Comparison of ENCODE assay signal across 28 cellular contexts in genomic region chr7:149789101-149789500, GRCh38. TPM values are rescaled to one million over a fixed set of nuclear protein-coding genes. Genes with fewer than 3 reads are reported as not detected.
A peak's percentile ranks its signal among the peaks of the same experiment; 100 is the strongest.
DNase-seq lines count a peak whose midpoint lies in the region; ATAC-seq, FAIRE-seq and TF ChIP-seq lines count a peak whose summit lies in the region.
"Had no signal": no experiment of that assay in that cellular context is flagged by ENCODE, and none has a peak within 500 bp of the region (broad histone marks: within the 10 kb centered on the region; RNA-seq: fewer than 3 reads in every experiment).

No MANE protein-coding gene starts in this region.

- 20% methylated on average over 19 of the region's 19 CpGs for WGBS in SK-N-SH (ENCODE audit: low lambda C conversion rate)
- WGBS in HepG2 (ENCODE audit: low lambda C conversion rate) = 69% methylated on average over 5 of the region's 19 CpGs
- no CpG with 5 or more reads among the region's 19 CpGs for WGBS in right lobe of liver (ENCODE audit: insufficient coverage, low coverage, low lambda C conversion rate, missing lambda C conversion rate)
- 73% methylated on average over 19 of the region's 19 CpGs; no CpG with 5 or more reads in 1 of the 2 experiments for WGBS in H1 (ENCODE audit: extremely low coverage in 1 of 2, insufficient coverage in 1 of 2, insufficient read length in 1 of 2, insufficient replicate concordance in 2 of 2, low coverage in 1 of 2, low lambda C conversion rate in 2 of 2, missing lambda C conversion rate in 1 of 2), 2 experiments

- H2BK15ac ChIP-seq in H1 (ENCODE audit: low read length) = no peak overlapping the region

- H3K4me1 ChIP-seq in SK-N-SH (ENCODE audit: control insufficient read depth in 1 of 2, insufficient read depth in 2 of 2, low read depth in 1 of 2, low read length in 1 of 2) (peaks cover 0 to 29% of the 10 kb centered on the region in 2 experiments; a peak in 1 of 4 replicates), HepG2 (ENCODE audit: insufficient read depth, low read length) (peaks cover 17% of the 10 kb centered on the region), right lobe of liver (peaks cover 0 to 19% (median 7%) of the 10 kb centered on the region in 4 donors), H1 (replicated peaks in 1 of 4; ENCODE audit: control insufficient read depth in 3 of 4, insufficient read depth in 4 of 4, low read length in 3 of 4) (peaks cover 0 to 4% (median 2%) of the 10 kb centered on the region in 4 experiments; a peak in 5 of 7 replicates)
- H3K4me1 ChIP-seq: BE2C had no signal

- H4K5ac ChIP-seq in H1 (ENCODE audit: insufficient read length, low read depth, low read length) = no peak overlapping the region

- peaks cover 44% of the 10 kb centered on the region for H3K27me3 ChIP-seq in SK-N-SH (ENCODE audit: insufficient read depth)
- H3K27me3 ChIP-seq in HepG2 (ENCODE audit: control insufficient read depth in 1 of 2, insufficient read depth in 2 of 2, low read length in 2 of 2) = peaks cover 1 to 3% of the 10 kb centered on the region in 2 experiments; a peak in 1 of 5 replicates
- no peaks in the 10 kb centered on the region for H3K27me3 ChIP-seq in right lobe of liver
- H3K27me3 ChIP-seq in H1 (replicated peaks in 1 of 4; ENCODE audit: control insufficient read depth in 3 of 4, extremely low read depth in 1 of 4, insufficient read depth in 3 of 4, low read length in 3 of 4) = peaks cover 8 to 44% (median 35%) of the 10 kb centered on the region in 4 experiments
- H3K27me3 ChIP-seq: BE2C, BLaER1 had no signal

- FAIRE-seq in HepG2 (lab: Jason Lieb, UNC) (no peak), H1 (lab: Jason Lieb, UNC) (no peak), frontal cortex (lab: Jason Lieb, UNC) (no peak)
- FAIRE-seq: A549, GM12878, GM12892, GM18507 had no signal

- intact Hi-C loops in HepG2 (cut with micrococcal nuclease; ENCODE audit: unreplicated experiment) (no loop called here), right lobe of liver (cut with DNase I) (no loop called here)

- H3K9me2 ChIP-seq in SK-N-SH = no peaks in the 10 kb centered on the region

- no peak overlapping the region for H3K14ac ChIP-seq in H1 (ENCODE audit: insufficient read length)

- CTCF ChIA-PET in SK-N-SH (lab: Yijun Ruan, JAX) = interaction anchor here (0.7 to 16.9 kb wide), 16 partner anchors 12 to 76 kb away, joined by 3 to 189 read pairs (median 5); partner anchors contain the start of gene ZNF467
- CTCF ChIA-PET in HepG2 (lab: Yijun Ruan, JAX; ENCODE audit: low intra/inter-chr PET ratio, low total read pairs) = no interaction called here
- CTCF ChIA-PET in H1 (lab: Charles Lee; ENCODE audit: partially characterized antibody) = interaction anchor here (0.8 to 11.8 kb wide), 18 partner anchors 12 to 285 kb away, joined by 3 to 120 read pairs (median 5); partner anchors contain the start of gene ZNF467

- no peak overlapping the region for H3K4ac ChIP-seq in H1 (replicated peaks; ENCODE audit: insufficient read length, low read depth, low read length)

- no peaks in the 10 kb centered on the region for H3K9me3 Mint-ChIP-seq in effector memory CD8-positive, alpha-beta T cell
- H3K9me3 Mint-ChIP-seq: CD4-positive, alpha-beta memory T cell; CD8-positive, alpha-beta memory T cell had no signal

- H3K79me2 ChIP-seq in SK-N-SH (ENCODE audit: insufficient read depth) (no peaks in the 10 kb centered on the region), HepG2 (ENCODE audit: insufficient read depth, low read length) (no peaks in the 10 kb centered on the region), H1 (ENCODE audit: control insufficient read depth in 1 of 2, insufficient read depth in 2 of 2, low read length in 2 of 2) (no peaks in the 10 kb centered on the region)

- H3K23me2 ChIP-seq in H1 (ENCODE audit: low read depth, low read length) = peaks cover 2% of the 10 kb centered on the region; the same call in 1 of the 2 replicates

- H3K27ac Mint-ChIP-seq in effector memory CD8-positive, alpha-beta T cell = no peak overlapping the region
- H3K27ac Mint-ChIP-seq: CD14-positive monocyte; CD4-positive, CD25-positive, alpha-beta regulatory T cell had no signal

- H2BK12ac ChIP-seq in H1 (ENCODE audit: low read depth, low read length) = no peak overlapping the region; the same call in 1 of the 2 replicates

- TF ChIP-seq RAD21 in SK-N-SH (IDR thresholded peaks at IDR 0.05; ENCODE audit: low read length) = no peak
- TF ChIP-seq RAD21 in HepG2 (CRISPR knock-in tag; IDR thresholded peaks at IDR 0.05) = no peak
- no peak for TF ChIP-seq RAD21 in H1 (IDR thresholded peaks at IDR 0.05 in 1 of 2, conservative IDR thresholded peaks at IDR 0.05 in 1 of 2; ENCODE audit: low read depth in 2 of 2, low read length in 2 of 2)

- TF ChIP-seq CTCF in SK-N-SH (IDR thresholded peaks at IDR 0.05) (no peak), HepG2 (CRISPR knock-in tag; IDR thresholded peaks at IDR 0.05) (no peak), right lobe of liver (IDR thresholded peaks at IDR 0.05) (no peak), H1 (IDR thresholded peaks at IDR 0.05; ENCODE audit: control extremely low read depth in 1 of 3, insufficient read depth in 1 of 3, low read depth in 1 of 3, low read length in 3 of 3) (no peak)

- H2BK120ac ChIP-seq in H1 (replicated peaks; ENCODE audit: low read depth, low read length) = no peak overlapping the region

- H4K20me1 ChIP-seq in SK-N-SH (ENCODE audit: insufficient read depth) = no peaks in the 10 kb centered on the region
- H4K20me1 ChIP-seq in HepG2 (ENCODE audit: insufficient read depth, low read length) = no peaks in the 10 kb centered on the region
- H4K20me1 ChIP-seq in H1 (replicated peaks in 1 of 2; ENCODE audit: control insufficient read depth in 1 of 2, insufficient read depth in 2 of 2, low read length in 2 of 2) = peaks cover 0 to 2% of the 10 kb centered on the region in 2 experiments
- H4K20me1 ChIP-seq: BLaER1 had no signal

- H2BK5ac ChIP-seq in H1 (ENCODE audit: low read depth, low read length) = no peak overlapping the region

- no peak overlapping the region for H2BK20ac ChIP-seq in H1 (ENCODE audit: low read length)

- H3K9me3 ChIP-seq in SK-N-SH (no peaks in the 10 kb centered on the region), HepG2 (ENCODE audit: low read length) (no peaks in the 10 kb centered on the region), right lobe of liver (no peaks in the 10 kb centered on the region), H1 (ENCODE audit: insufficient read depth in 2 of 2, low read depth in 1 of 2, low read length in 1 of 2) (no peaks in the 10 kb centered on the region)
- H3K9me3 ChIP-seq: A549, BE2C, BLaER1 had no signal

- ATAC-seq in SK-N-SH treated with all-trans-retinoic acid at 6 μM for 48 hours = peak; percentile 3; the same call in 1 of the 3 replicates
- ATAC-seq in HepG2 = peak; percentile 16
- no peak for ATAC-seq in right lobe of liver
- no peak for ATAC-seq in effector memory CD8-positive, alpha-beta T cell (replicated peaks)
- ATAC-seq: A549, GM12878 had no signal

- H3K9ac ChIP-seq in SK-N-SH (no peak overlapping the region), HepG2 (ENCODE audit: insufficient read depth, low read depth, low read length) (no peak overlapping the region), H1 (replicated peaks in 1 of 4; ENCODE audit: extremely low read depth in 1 of 4, low read depth in 3 of 4, low read length in 3 of 4) (no peak overlapping the region)
- H3K9ac ChIP-seq: BLaER1 had no signal

- 0 out of 2 replicates have a peak overlapping the region, but pooled peaks have one; percentile 41 for H2AK5ac ChIP-seq in H1 (ENCODE audit: low read depth, low read length)

- no peak overlapping the region for H4K91ac ChIP-seq in H1 (replicated peaks; ENCODE audit: insufficient read length, low read length)

- no peaks in the 10 kb centered on the region for H3K4me1 Mint-ChIP-seq in effector memory CD8-positive, alpha-beta T cell (ENCODE audit: low read depth in 2 of 2)
- H3K4me1 Mint-ChIP-seq: CD8-positive, alpha-beta memory T cell had no signal

- H3K4me2 ChIP-seq in SK-N-SH (no peak overlapping the region), HepG2 (ENCODE audit: low read depth, low read length) (peak overlapping the region; percentile 73), H1 (ENCODE audit: insufficient read depth in 1 of 2, low read depth in 2 of 2, low read length in 2 of 2) (no peak overlapping the region)
- H3K4me2 ChIP-seq: BLaER1 had no signal

- H3K4me3 ChIP-seq in SK-N-SH (ENCODE audit: low read depth in 2 of 2, low read length in 1 of 2) (no peak overlapping the region; a peak in 1 of 4 replicates), HepG2 (replicated peaks in 1 of 3; ENCODE audit: insufficient read depth in 1 of 3, low read depth in 2 of 3, low read length in 3 of 3) (peak overlapping the region in 1 of 3 experiments; percentile 56; a peak in 2 of 6 replicates), right lobe of liver (no peak overlapping the region), H1 (ENCODE audit: extremely low read depth in 1 of 4, insufficient read depth in 2 of 4, low read depth in 3 of 4, low read length in 4 of 4) (no peak overlapping the region)
- H3K4me3 ChIP-seq: A549, BLaER1, GM12878 had no signal

- POLR2A ChIA-PET in SK-N-SH (lab: Yijun Ruan, JAX) (interaction anchor here (1.4 kb wide), 1 partner anchor 17 kb away, joined by 3 read pairs; no protein-coding TSS in a partner anchor), HepG2 (lab: Yijun Ruan, JAX) (no interaction called here), H1 (lab: Charles Lee; ENCODE audit: partially characterized antibody) (interaction anchor here (1.9 kb wide), 1 partner anchor 17 kb away, joined by 6 read pairs; no protein-coding TSS in a partner anchor)

- H3K4me3 Mint-ChIP-seq in effector memory CD8-positive, alpha-beta T cell = no peak overlapping the region

- H3K18ac ChIP-seq in H1 (ENCODE audit: extremely low read depth, low read length) = no peak overlapping the region

- no TSS peak for BruUV-seq in HepG2 (replicated peaks; lab: Mats Ljungman, UMichigan)

- TF ChIP-seq POLR2A in HepG2 (IDR thresholded peaks at IDR 0.05; ENCODE audit: insufficient read depth in 1 of 2, low read depth in 2 of 2, low read length in 2 of 2) = no peak
- no peak for TF ChIP-seq POLR2A in right lobe of liver (IDR thresholded peaks at IDR 0.05)
- no peak for TF ChIP-seq POLR2A in H1 (IDR thresholded peaks at IDR 0.05; ENCODE audit: control extremely low read depth in 1 of 2, low read depth in 2 of 2, low read length in 2 of 2)

- TF ChIP-seq EP300 in SK-N-SH (IDR thresholded peaks at IDR 0.05; ENCODE audit: borderline replicate concordance in 1 of 2, low read depth in 1 of 2, low read length in 1 of 2) (no peak), HepG2 (IDR thresholded peaks at IDR 0.05; ENCODE audit: low read depth in 2 of 2, low read length in 2 of 2) (no peak), HepG2 (CRISPR knock-in tag; IDR thresholded peaks at IDR 0.05; ENCODE audit: borderline replicate concordance) (no peak), H1 (IDR thresholded peaks at IDR 0.05; ENCODE audit: borderline replicate concordance in 1 of 2, low read depth in 2 of 2, low read length in 2 of 2) (no peak)

- H3K36me3 ChIP-seq in SK-N-SH (replicated peaks in 1 of 2; ENCODE audit: control insufficient read depth in 1 of 2, insufficient read depth in 2 of 2, low read length in 1 of 2) = no peaks in the 10 kb centered on the region
- no peaks in the 10 kb centered on the region for H3K36me3 ChIP-seq in HepG2 (replicated peaks in 1 of 2; ENCODE audit: control insufficient read depth in 1 of 2, insufficient read depth in 2 of 2, low read length in 2 of 2)
- H3K36me3 ChIP-seq in right lobe of liver = no peaks in the 10 kb centered on the region
- H3K36me3 ChIP-seq in H1 (ENCODE audit: control insufficient read depth in 2 of 4, insufficient read depth in 4 of 4, low read length in 3 of 4) = no peaks in the 10 kb centered on the region
- H3K36me3 ChIP-seq: BE2C, BLaER1 had no signal

- no peak overlapping the region for H3K23ac ChIP-seq in H1 (ENCODE audit: insufficient read length)

- H3K27me3 Mint-ChIP-seq in effector memory CD8-positive, alpha-beta T cell = peaks cover 28 to 57% of the 10 kb centered on the region in 2 donors

- no peak for DNase-seq in SK-N-SH
- DNase-seq in HepG2 (ENCODE audit: low spot score) = no peak
- no peak for DNase-seq in right lobe of liver
- DNase-seq in H1 (ENCODE audit: low read depth in 1 of 2, low spot score in 2 of 2) = no peak
- DNase-seq in effector memory CD8-positive, alpha-beta T cell = no peak
- no peak for DNase-seq in frontal cortex (ENCODE audit: low spot score in 2 of 2)
- DNase-seq: BE2C; C1 segment of cervical spinal cord; CD4-positive, alpha-beta memory T cell; CD4-positive, CD25-positive, alpha-beta regulatory T cell; CD8-positive, alpha-beta memory T cell; COR-L47; DMS 273 treated with DMSO at 0.1 percent for 48 hours; DMS153; DMS53; DMS79; DND-41; EL; GDM1 had no signal

- H3K36me3 Mint-ChIP-seq in effector memory CD8-positive, alpha-beta T cell (ENCODE audit: insufficient read depth) = no peaks in the 10 kb centered on the region
- H3K36me3 Mint-ChIP-seq: CD14-positive monocyte; CD4-positive, alpha-beta memory T cell; CD4-positive, CD25-positive, alpha-beta regulatory T cell; CD8-positive, alpha-beta memory T cell had no signal

- H2AFZ ChIP-seq in SK-N-SH (ENCODE audit: low read depth) (no peak overlapping the region), HepG2 (ENCODE audit: low read length) (no peak overlapping the region), H1 (ENCODE audit: low read length) (no peak overlapping the region)

- H4K8ac ChIP-seq in H1 (ENCODE audit: extremely low read depth, insufficient read depth, low read length) = peak overlapping the region; percentile 64; the same call in 1 of the 2 replicates

- no peak overlapping the region for H3K56ac ChIP-seq in H1 (replicated peaks; ENCODE audit: insufficient read length, low read depth, low read length)

- H3K79me1 ChIP-seq in H1 (ENCODE audit: low read depth, low read length) = no peaks in the 10 kb centered on the region

- in situ Hi-C loops in HepG2 (cut with HindIII; ENCODE audit: extremely low pct_ligation_motif_present, low pct_unique_long_range_greater_than_20kb) = no loop called here

- no peaks in the 10 kb centered on the region for H3F3A ChIP-seq in SK-N-SH (replicated peaks; ENCODE audit: insufficient read depth)

- H3K27ac ChIP-seq in SK-N-SH (ENCODE audit: low read depth in 2 of 2, low read length in 1 of 2) (no peak overlapping the region), HepG2 (ENCODE audit: extremely low read length, insufficient read depth, low read length) (no peak overlapping the region), right lobe of liver (no peak overlapping the region), H1 (ENCODE audit: low read depth, low read length) (no peak overlapping the region)
- H3K27ac ChIP-seq: 22Rv1, A549, BLaER1 had no signal

RNA-seq across cellular contexts. Expression of gene ZNF467, which starts 15.7 kb away (rescaled TPM):
- polyA plus RNA-seq in SK-N-SH (2012; rRNA removed) (2.6 and 4.1 TPM in 2 replicates), HepG2 (2011; rRNA removed) (0.03 TPM in 1 of 2 replicates, not detected in the other), H1 (2011; rRNA removed) (0.51 and 0.89 TPM in 2 replicates)
- polyA plus RNA-seq in SK-N-SH (2012; cell fraction: cytosol; rRNA removed) = 2.1 and 3.1 TPM in 2 replicates
- 10.0 and 12.6 TPM in 2 replicates for polyA plus RNA-seq in SK-N-SH (2012; cell fraction: nucleus; rRNA removed)
- total RNA-seq in HepG2 (2016; rRNA removed; fragmentation: Illumina TruSeq; extraction: Trizol) (not detected in 2 replicates), right lobe of liver (10 to 100 TPM in 1 of 6 experiments, 1 to 10 TPM in 5; 3.6 to 14.6 (median 5.8) TPM), frontal cortex (1.6 TPM)
- not detected in 2 replicates for total RNA-seq in HepG2 (2016; cell fraction: cytosol; rRNA removed; fragmentation: Illumina TruSeq; extraction: Trizol; ENCODE audit: low read depth)
- total RNA-seq in HepG2 (2016; cell fraction: insoluble cytoplasmic fraction; rRNA removed; fragmentation: Illumina TruSeq; extraction: Trizol) = not detected in 2 replicates
- not detected in 2 replicates for total RNA-seq in HepG2 (2016; cell fraction: membrane; rRNA removed; fragmentation: Illumina TruSeq; extraction: Trizol)
- total RNA-seq in HepG2 (2016; cell fraction: nucleus; rRNA removed; fragmentation: Illumina TruSeq; extraction: Trizol) = not detected in 2 replicates
- 0.01 and 0.04 TPM in 2 replicates for polyA plus RNA-seq in HepG2 (2011; cell fraction: cytosol; rRNA removed)
- polyA plus RNA-seq in HepG2 (2011; cell fraction: nucleus; rRNA removed) = 0.27 and 0.28 TPM in 2 replicates
- not detected in 2 replicates for polyA plus RNA-seq in HepG2 (2012)
- polyA plus RNA-seq in HepG2 (2016; cell fraction: cytosol; fragmentation: Illumina TruSeq; extraction: Trizol; ENCODE audit: low read depth) = 0.05 and 0.08 TPM in 2 replicates
- polyA plus RNA-seq in HepG2 (2016; cell fraction: insoluble cytoplasmic fraction; fragmentation: Illumina TruSeq; extraction: Trizol; ENCODE audit: low read depth) = not detected in 2 replicates
- not detected in 2 replicates for polyA plus RNA-seq in HepG2 (2016; cell fraction: membrane; fragmentation: Illumina TruSeq; extraction: Trizol; ENCODE audit: low read depth)
- not detected in 2 replicates for polyA plus RNA-seq in HepG2 (2016; cell fraction: nucleus; fragmentation: Illumina TruSeq; extraction: Trizol; ENCODE audit: insufficient read depth, low read depth)
- 0.06 TPM in 1 of 2 replicates, not detected in the other for polyA minus RNA-seq in HepG2 (2011; rRNA and poly(A)+ RNA removed; ENCODE audit: low replicate concordance)
- polyA minus RNA-seq in HepG2 (2011; cell fraction: cytosol; rRNA and poly(A)+ RNA removed) = not detected in 2 replicates
- polyA minus RNA-seq in HepG2 (2011; cell fraction: nucleus; rRNA and poly(A)+ RNA removed) = not detected in 2 replicates
- 0.40 and 0.50 TPM in 2 replicates for total RNA-seq in H1 (2021; fragmentation: NEBNext Ultra II Directional; extraction: Animal tissue kit (Norgen Biotek cat#: 25700))
- 0.44 TPM for polyA plus RNA-seq in H1 (2011; cell fraction: cytosol; rRNA removed)
- 1.7 TPM for polyA plus RNA-seq in H1 (2011; cell fraction: nucleus; rRNA removed)
- polyA plus RNA-seq in H1 (2012, experiment 1 of 2) = 0.36 to 0.89 TPM (median 0.75 TPM) in 4 replicates
- polyA plus RNA-seq in H1 (2012, experiment 2 of 2) = 0.35 TPM
- polyA plus RNA-seq in H1 (2013, experiment 1 of 2) = 0.20 TPM
- 0.13 TPM for polyA plus RNA-seq in H1 (2013, experiment 2 of 2)
- polyA minus RNA-seq in H1 (2011; rRNA and poly(A)+ RNA removed) = 0.05 and 0.13 TPM in 2 replicates
- polyA minus RNA-seq in H1 (2011; cell fraction: cytosol; rRNA and poly(A)+ RNA removed) = not detected
- 0.70 TPM for polyA minus RNA-seq in H1 (2011; cell fraction: nucleus; rRNA and poly(A)+ RNA removed)
- total RNA-seq: A172, GM12878 had no signal
- polyA plus RNA-seq: GM12878 had no signal

RNA-seq across cellular contexts. Expression of gene ZNF862, which starts 49.1 kb away (rescaled TPM):
- polyA plus RNA-seq in SK-N-SH (2012; rRNA removed) (17.3 and 24.3 TPM in 2 replicates), HepG2 (2011; rRNA removed) (2.0 and 2.8 TPM in 2 replicates), H1 (2011; rRNA removed) (1.8 and 2.8 TPM in 2 replicates)
- 5.9 and 9.1 TPM in 2 replicates for polyA plus RNA-seq in SK-N-SH (2012; cell fraction: cytosol; rRNA removed)
- polyA plus RNA-seq in SK-N-SH (2012; cell fraction: nucleus; rRNA removed) = 95.3 and 96.2 TPM in 2 replicates
- total RNA-seq in HepG2 (2016; rRNA removed; fragmentation: Illumina TruSeq; extraction: Trizol) (0.89 and 1.0 TPM in 2 replicates), right lobe of liver (10 to 100 TPM in 2 of 6 experiments, 1 to 10 TPM in 4; 2.5 to 11.3 (median 7.1) TPM), frontal cortex (5.7 TPM)
- total RNA-seq in HepG2 (2016; cell fraction: cytosol; rRNA removed; fragmentation: Illumina TruSeq; extraction: Trizol; ENCODE audit: low read depth) = 0.10 and 0.35 TPM in 2 replicates
- 0.67 and 0.80 TPM in 2 replicates for total RNA-seq in HepG2 (2016; cell fraction: insoluble cytoplasmic fraction; rRNA removed; fragmentation: Illumina TruSeq; extraction: Trizol)
- 0.46 and 0.55 TPM in 2 replicates for total RNA-seq in HepG2 (2016; cell fraction: membrane; rRNA removed; fragmentation: Illumina TruSeq; extraction: Trizol)
- 2.0 TPM in 2 replicates for total RNA-seq in HepG2 (2016; cell fraction: nucleus; rRNA removed; fragmentation: Illumina TruSeq; extraction: Trizol)
- polyA plus RNA-seq in HepG2 (2011; cell fraction: cytosol; rRNA removed) = 1.0 and 1.3 TPM in 2 replicates
- 7.1 and 8.7 TPM in 2 replicates for polyA plus RNA-seq in HepG2 (2011; cell fraction: nucleus; rRNA removed)
- polyA plus RNA-seq in HepG2 (2012) = 0.76 and 1.6 TPM in 2 replicates
- 0.25 and 0.28 TPM in 2 replicates for polyA plus RNA-seq in HepG2 (2016; cell fraction: cytosol; fragmentation: Illumina TruSeq; extraction: Trizol; ENCODE audit: low read depth)
- 0.27 and 0.70 TPM in 2 replicates for polyA plus RNA-seq in HepG2 (2016; cell fraction: insoluble cytoplasmic fraction; fragmentation: Illumina TruSeq; extraction: Trizol; ENCODE audit: low read depth)
- polyA plus RNA-seq in HepG2 (2016; cell fraction: membrane; fragmentation: Illumina TruSeq; extraction: Trizol; ENCODE audit: low read depth) = 0.29 and 0.43 TPM in 2 replicates
- 1.9 and 2.0 TPM in 2 replicates for polyA plus RNA-seq in HepG2 (2016; cell fraction: nucleus; fragmentation: Illumina TruSeq; extraction: Trizol; ENCODE audit: insufficient read depth, low read depth)
- 2.0 and 5.0 TPM in 2 replicates for polyA minus RNA-seq in HepG2 (2011; rRNA and poly(A)+ RNA removed; ENCODE audit: low replicate concordance)
- 0.59 and 1.2 TPM in 2 replicates for polyA minus RNA-seq in HepG2 (2011; cell fraction: cytosol; rRNA and poly(A)+ RNA removed)
- 6.6 and 10.3 TPM in 2 replicates for polyA minus RNA-seq in HepG2 (2011; cell fraction: nucleus; rRNA and poly(A)+ RNA removed)
- total RNA-seq in H1 (2021; fragmentation: NEBNext Ultra II Directional; extraction: Animal tissue kit (Norgen Biotek cat#: 25700)) = 2.5 and 3.9 TPM in 2 replicates
- 2.4 TPM for polyA plus RNA-seq in H1 (2011; cell fraction: cytosol; rRNA removed)
- 9.0 TPM for polyA plus RNA-seq in H1 (2011; cell fraction: nucleus; rRNA removed)
- polyA plus RNA-seq in H1 (2012, experiment 1 of 2) = 1.8 to 3.1 TPM (median 2.4 TPM) in 4 replicates
- polyA plus RNA-seq in H1 (2012, experiment 2 of 2) = 0.62 TPM
- 1.1 TPM for polyA plus RNA-seq in H1 (2013, experiment 1 of 2)
- polyA plus RNA-seq in H1 (2013, experiment 2 of 2) = 1.2 TPM
- polyA minus RNA-seq in H1 (2011; rRNA and poly(A)+ RNA removed) = 4.0 and 5.4 TPM in 2 replicates
- polyA minus RNA-seq in H1 (2011; cell fraction: cytosol; rRNA and poly(A)+ RNA removed) = 1.5 TPM
- polyA minus RNA-seq in H1 (2011; cell fraction: nucleus; rRNA and poly(A)+ RNA removed) = 8.9 TPM

Comparison
In these comparisons a context has a peak if more than half of its experiments do, and no peak if none do; other contexts are left out.
1. ATAC-seq: peak in SK-N-SH treated with all-trans-retinoic acid at 6 μM for 48 hours (single experiment) and HepG2 (single experiment); none in right lobe of liver (0 of 4) and effector memory CD8-positive, alpha-beta T cell (single experiment).